In the genomic region with DNA sequence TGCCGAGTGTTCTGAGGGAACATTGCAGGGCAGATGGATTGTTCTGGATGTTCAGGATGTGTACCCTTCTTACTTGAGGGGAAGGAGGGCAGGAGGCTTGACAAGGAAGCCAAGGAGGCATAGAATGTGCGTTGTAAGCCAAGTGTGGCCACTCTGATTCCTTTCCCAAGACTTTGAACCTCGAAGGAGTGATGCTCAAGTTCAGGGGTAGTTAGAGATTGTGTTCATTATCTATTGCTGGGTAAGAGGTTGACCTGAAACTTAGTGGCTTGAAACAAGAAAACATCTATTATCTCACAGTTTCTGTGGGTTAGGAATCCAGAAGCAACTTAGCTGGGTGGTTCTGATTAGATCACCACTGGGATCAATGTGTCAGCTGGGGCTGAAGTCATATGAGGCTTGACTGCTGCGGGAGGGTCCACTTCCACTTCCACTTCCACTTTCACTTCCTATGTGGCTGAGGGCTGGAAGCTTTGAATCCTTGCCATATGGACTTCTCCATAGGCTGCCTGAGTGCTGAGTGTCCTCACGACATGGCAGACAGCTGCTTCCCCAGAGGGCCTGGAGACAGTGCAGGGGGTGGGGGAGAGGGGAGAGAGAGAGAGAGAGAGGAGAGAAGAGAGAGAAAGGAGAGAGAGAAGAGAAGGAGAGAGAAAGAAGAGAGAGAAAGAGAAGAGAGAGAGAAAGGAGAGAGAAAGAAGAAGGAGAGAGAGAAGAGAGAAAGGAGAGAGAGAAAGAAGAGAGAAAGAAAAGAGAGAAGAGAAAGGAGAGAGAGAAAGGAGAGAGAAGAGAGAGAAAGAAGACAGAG, we compare ENCODE assay signal across 8 cellular contexts. TPM values are rescaled to one million over a fixed set of nuclear protein-coding genes. Genes with fewer than 3 reads are reported as not detected.
DNase-seq lines count a peak whose midpoint lies in the region; ATAC-seq and TF ChIP-seq lines count a peak whose summit lies in the region.

No MANE protein-coding gene starts in this region.

- no peak for TF ChIP-seq CTCF in GM10266 (IDR thresholded peaks at IDR 0.05; ENCODE audit: control insufficient read depth, insufficient read depth, low read depth, missing control alignments)
- TF ChIP-seq CTCF in right lobe of liver (IDR thresholded peaks at IDR 0.05), result no peak

- no peak for TF ChIP-seq POLR2A in right lobe of liver (IDR thresholded peaks at IDR 0.05)

- peak; percentile 50 for DNase-seq in GM10266 (ENCODE audit: extremely low spot score)
- DNase-seq in NOMO-1 treated with DMSO at 0.1 percent for 48 hours (lab: John Stamatoyannopoulos, UW; ENCODE audit: unreplicated experiment), result peak; percentile 65
- DNase-seq in right lobe of liver, result no peak
- DNase-seq in KG1 (lab: John Stamatoyannopoulos, UW), result no peak
- DNase-seq in superior temporal gyrus (ENCODE audit: extremely low spot score), result no peak
- DNase-seq in SW480 (ENCODE audit: low spot score), result no peak

- no peaks in the 10 kb centered on the region for H3K9me3 ChIP-seq in right lobe of liver

- no peaks in the 10 kb centered on the region for H3K36me3 ChIP-seq in right lobe of liver

- H3K4me1 ChIP-seq in right lobe of liver, result no peaks in the 10 kb centered on the region

- H3K27me3 ChIP-seq in right lobe of liver, result no peaks in the 10 kb centered on the region

- ATAC-seq in GM21526 (IDR thresholded peaks at IDR 0.05; ENCODE audit: low FRiP score, unreplicated experiment) (peak; percentile 43), right lobe of liver (peak; percentile 62 to 85 (median 76)), SK-N-SH treated with all-trans-retinoic acid at 6 μM for 48 hours (no peak)

- WGBS in right lobe of liver (ENCODE audit: insufficient coverage, low coverage, low lambda C conversion rate, missing lambda C conversion rate), result 28% methylated on average over 5 of the region's 5 CpGs

- intact Hi-C loops in right lobe of liver (cut with DNase I), result no loop called here

- H3K4me3 ChIP-seq in right lobe of liver, result no peak overlapping the region

- no peak overlapping the region for H3K27ac ChIP-seq in right lobe of liver

TF ChIP-seq in SK-N-SH treated with all-trans-retinoic acid at 6 μM for 48 hours, 23 proteins besides CTCF, POLR2A, EP300 and RAD21:
- TF ChIP-seq ZNF70 (CRISPR knock-in tag; IDR thresholded peaks at IDR 0.05), result no peak
- TF ChIP-seq OSR1 (CRISPR knock-in tag; IDR thresholded peaks at IDR 0.05), result no peak
- no peak for TF ChIP-seq ZFP30 (CRISPR knock-in tag; IDR thresholded peaks at IDR 0.05)
- TF ChIP-seq ZNF565 (CRISPR knock-in tag; conservative IDR thresholded peaks at IDR 0.05; ENCODE audit: low read depth), result no peak
- TF ChIP-seq ZC3H10 (CRISPR knock-in tag; IDR thresholded peaks at IDR 0.05), result no peak
- no peak for TF ChIP-seq SNAI2 (CRISPR knock-in tag; IDR thresholded peaks at IDR 0.05)
- no peak for TF ChIP-seq PPARA (CRISPR knock-in tag; IDR thresholded peaks at IDR 0.05; ENCODE audit: borderline replicate concordance)
- no peak for TF ChIP-seq TSHZ2 (CRISPR knock-in tag; IDR thresholded peaks at IDR 0.05)
- TF ChIP-seq BACH2 (CRISPR knock-in tag; IDR thresholded peaks at IDR 0.05; ENCODE audit: borderline replicate concordance), result no peak
- no peak for TF ChIP-seq GLIS3 (CRISPR knock-in tag; IDR thresholded peaks at IDR 0.05)
- TF ChIP-seq, protein P1, sequence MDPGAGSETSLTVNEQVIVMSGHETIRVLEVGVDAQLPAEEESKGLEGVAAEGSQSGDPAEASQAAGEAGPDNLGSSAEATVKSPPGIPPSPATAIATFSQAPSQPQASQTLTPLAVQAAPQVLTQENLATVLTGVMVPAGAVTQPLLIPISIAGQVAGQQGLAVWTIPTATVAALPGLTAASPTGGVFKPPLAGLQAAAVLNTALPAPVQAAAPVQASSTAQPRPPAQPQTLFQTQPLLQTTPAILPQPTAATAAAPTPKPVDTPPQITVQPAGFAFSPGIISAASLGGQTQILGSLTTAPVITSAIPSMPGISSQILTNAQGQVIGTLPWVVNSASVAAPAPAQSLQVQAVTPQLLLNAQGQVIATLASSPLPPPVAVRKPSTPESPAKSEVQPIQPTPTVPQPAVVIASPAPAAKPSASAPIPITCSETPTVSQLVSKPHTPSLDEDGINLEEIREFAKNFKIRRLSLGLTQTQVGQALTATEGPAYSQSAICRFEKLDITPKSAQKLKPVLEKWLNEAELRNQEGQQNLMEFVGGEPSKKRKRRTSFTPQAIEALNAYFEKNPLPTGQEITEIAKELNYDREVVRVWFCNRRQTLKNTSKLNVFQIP (CRISPR knock-in tag; IDR thresholded peaks at IDR 0.05; ENCODE audit: borderline replicate concordance, low read depth), result no peak
- TF ChIP-seq TOX (CRISPR knock-in tag; IDR thresholded peaks at IDR 0.05; ENCODE audit: borderline replicate concordance), result no peak
- no peak for TF ChIP-seq CSRNP3 (CRISPR knock-in tag; IDR thresholded peaks at IDR 0.05)
- no peak for TF ChIP-seq ZFP3 (CRISPR knock-in tag; IDR thresholded peaks at IDR 0.05)
- TF ChIP-seq ZNF8 (CRISPR knock-in tag; IDR thresholded peaks at IDR 0.05), result no peak

RNA-seq across cellular contexts. Expression of gene CD40, which starts 6.9 kb away (rescaled TPM):
- 10 to 100 TPM in 2 of 6 experiments, 1 to 10 TPM in 4; 8.8 to 11.7 (median 9.4) TPM for total RNA-seq in right lobe of liver

RNA-seq across cellular contexts. Expression of gene NCOA5, which starts 21.5 kb away (rescaled TPM):
- 10 to 100 TPM in 1 of 6 experiments, 1 to 10 TPM in 5; 5.1 to 10.4 (median 8.8) TPM for total RNA-seq in right lobe of liver

Comparison
In these comparisons a context has a peak if more than half of its experiments do, and no peak if none do; other contexts are left out.
1. DNase-seq: peak in GM10266 (single experiment) and NOMO-1 treated with DMSO at 0.1 percent for 48 hours (single experiment); none in right lobe of liver (0 of 3), KG1 (single experiment), superior temporal gyrus (single experiment) and SW480 (single experiment).